In genomic region chr11:30225642-30226041, GRCh38 we compare ENCODE assay signal across 1 cellular context.
TF ChIP-seq lines count a peak whose summit lies in the region.

No MANE protein-coding gene starts in this region.

TF ChIP-seq in SK-N-SH, 30 proteins besides CTCF, POLR2A, EP300 and RAD21 (continued from another document):
- TF ChIP-seq TEAD4 (IDR thresholded peaks at IDR 0.05; ENCODE audit: borderline replicate concordance, insufficient read depth) (no peak), SMC3 (IDR thresholded peaks at IDR 0.05; ENCODE audit: low read depth, low read length) (no peak), USF1 (IDR thresholded peaks at IDR 0.05; ENCODE audit: borderline replicate concordance, low read depth) (no peak), FOXJ3 (CRISPR knock-in tag; IDR thresholded peaks at IDR 0.05) (no peak), FOSL2 (IDR thresholded peaks at IDR 0.05; ENCODE audit: borderline replicate concordance, low read depth) (no peak), GATA2 (CRISPR knock-in tag; IDR thresholded peaks at IDR 0.05) (no peak), MXI1 (IDR thresholded peaks at IDR 0.05; ENCODE audit: low read depth, low read length) (no peak), POLR2AphosphoS5 (IDR thresholded peaks at IDR 0.05; ENCODE audit: low read depth, low read length) (no peak)
